ENCODE assay signal across 14 cellular contexts in genomic region chr3:125965505-125965904, GRCh38.
DNase-seq lines count a peak whose midpoint lies in the region; ATAC-seq lines count a peak whose summit lies in the region.
"Had no signal": no experiment of that assay in that cellular context is flagged by ENCODE, and none has a peak within 500 bp of the region (broad histone marks: within the 10 kb centered on the region; RNA-seq: fewer than 3 reads in every experiment).

No MANE protein-coding gene starts in this region.

- DNase-seq in SIG-M5 treated with dmso at 0.1 percent for 504 hours (lab: John Stamatoyannopoulos, UW; ENCODE audit: unreplicated experiment) (peak; percentile 33), SIG-M5 (lab: John Stamatoyannopoulos, UW) (no peak), NOMO-1 treated with dmso at 0.1 percent for 144 hours (lab: John Stamatoyannopoulos, UW; ENCODE audit: unreplicated experiment) (peak; percentile 9), SKM-1 treated with dmso at 0.1 percent for 144 hours (lab: John Stamatoyannopoulos, UW; ENCODE audit: unreplicated experiment) (peak; percentile 7), activated T-cell treated with anti-CD3 and anti-CD28 coated beads for 4 hours (no peak)
- DNase-seq: CD8-positive, alpha-beta T cell; DMS153; DND-41; GDM1; H7 had no signal

- ATAC-seq in HG02642 (IDR thresholded peaks at IDR 0.05; ENCODE audit: poor library complexity, unreplicated experiment) (no peak), HG02623 (IDR thresholded peaks at IDR 0.05; ENCODE audit: unreplicated experiment) (no peak), GM21576 (IDR thresholded peaks at IDR 0.05; ENCODE audit: unreplicated experiment) (no peak)
- ATAC-seq: CD8-positive, alpha-beta T cell; GM23338 had no signal

Comparison
In these comparisons a context has a peak if more than half of its experiments do, and no peak if none do; other contexts are left out.
1. DNase-seq: peak in SIG-M5 treated with dmso at 0.1 percent for 504 hours (single experiment), NOMO-1 treated with dmso at 0.1 percent for 144 hours (single experiment) and SKM-1 treated with dmso at 0.1 percent for 144 hours (single experiment); none in SIG-M5 (single experiment) and activated T-cell treated with anti-CD3 and anti-CD28 coated beads for 4 hours (single experiment).